10 cellular contexts compared by ENCODE assay signal in the genomic region with DNA sequence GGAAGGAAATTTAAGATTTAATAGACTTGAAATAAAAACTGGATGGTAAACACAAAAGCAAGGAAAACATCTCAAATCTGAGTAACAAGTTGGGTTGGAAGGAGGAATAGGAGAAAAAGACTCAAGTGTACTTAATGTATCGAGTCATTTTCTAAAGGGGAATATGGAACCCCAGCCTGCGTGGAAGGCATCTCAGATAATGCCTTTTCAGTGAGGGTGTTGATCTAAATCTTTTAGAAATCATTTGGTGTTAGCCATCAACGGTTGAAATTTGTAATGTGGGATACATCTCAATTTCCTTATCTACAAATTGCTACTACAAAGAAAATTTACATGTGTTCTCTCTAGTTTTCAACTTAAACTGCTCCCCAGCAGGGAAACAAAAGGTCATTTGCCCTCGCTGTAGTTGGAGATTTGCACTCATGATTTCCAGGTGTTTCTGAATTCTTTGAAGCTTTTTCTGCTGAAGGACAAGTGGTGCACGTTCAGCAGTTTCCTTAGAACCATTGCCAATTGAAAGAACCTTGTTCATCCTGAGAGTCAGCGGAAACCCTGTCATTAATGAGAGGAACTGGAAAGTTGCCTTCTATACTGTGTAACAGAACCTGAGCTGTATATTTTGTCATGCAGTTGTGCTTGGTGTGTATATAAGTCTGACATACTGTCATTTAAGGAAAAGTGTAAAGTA. TPM values are rescaled to one million over a fixed set of nuclear protein-coding genes. Genes with fewer than 3 reads are reported as not detected.
DNase-seq lines count a peak whose midpoint lies in the region; FAIRE-seq and TF ChIP-seq lines count a peak whose summit lies in the region.
"Had no signal": no experiment of that assay in that cellular context is flagged by ENCODE, and none has a peak within 500 bp of the region (broad histone marks: within the 10 kb centered on the region; RNA-seq: fewer than 3 reads in every experiment).

No MANE protein-coding gene starts in this region.

- H3K18ac ChIP-seq in mesendoderm (ENCODE audit: low read length), result no peak overlapping the region

- peaks cover 8% of the 10 kb centered on the region for H3K4me1 Mint-ChIP-seq in astrocyte (ENCODE audit: low read depth, unreplicated experiment)

- no peak overlapping the region for H2BK5ac ChIP-seq in mesendoderm (ENCODE audit: low read length)

- no peak overlapping the region for H3K23ac ChIP-seq in mesendoderm (ENCODE audit: low read length)

- no peak for FAIRE-seq in astrocyte (lab: Jason Lieb, UNC)

- POLR2A ChIA-PET in AG04450 (lab: Yijun Ruan, JAX), result interaction anchor here (0.7 to 1.3 kb wide), 3 partner anchors 21 to 47 kb away, joined by 3 read pairs; a partner anchor contains a TSS

- TF ChIP-seq POLR2A in stomach (IDR thresholded peaks at IDR 0.05), result no peak

- no peak overlapping the region for H4K8ac ChIP-seq in mesendoderm (ENCODE audit: low read depth, low read length)

- peak overlapping the region; percentile 22 for H3K56ac ChIP-seq in mesendoderm (ENCODE audit: low read length)

- TF ChIP-seq CTCF in AG04450 (IDR thresholded peaks at IDR 0.05; ENCODE audit: low read depth, low read length), result no peak
- TF ChIP-seq CTCF in HL-60 (IDR thresholded peaks at IDR 0.05; ENCODE audit: insufficient read depth, low read length), result no peak
- no peak for TF ChIP-seq CTCF in astrocyte (IDR thresholded peaks at IDR 0.05; ENCODE audit: insufficient read depth, low read depth, low read length)
- no peak for TF ChIP-seq CTCF in stomach (IDR thresholded peaks at IDR 0.05)

- peak overlapping the region; percentile 98 for H3K4me3 Mint-ChIP-seq in astrocyte (ENCODE audit: unreplicated experiment)

- H3K9me3 ChIP-seq in AG04450 (ENCODE audit: control insufficient read depth, insufficient read depth, low read length) (no peaks in the 10 kb centered on the region; the same call in 1 of the 2 replicates), astrocyte (ENCODE audit: insufficient read depth, low read depth, low read length) (no peaks in the 10 kb centered on the region), stomach (no peaks in the 10 kb centered on the region)

- H3K36me3 ChIP-seq in astrocyte (ENCODE audit: insufficient read depth, low read length) (peaks cover 51% of the 10 kb centered on the region), mesendoderm (ENCODE audit: control insufficient read depth, insufficient read depth, low read length) (peaks cover 22% of the 10 kb centered on the region), stomach (peaks cover 49 to 53% (median 51%) of the 10 kb centered on the region in 4 donors)

- H2AFZ ChIP-seq in astrocyte (ENCODE audit: low read depth, low read length), result no peak overlapping the region

- peaks cover 19% of the 10 kb centered on the region for H3K79me1 ChIP-seq in mesendoderm (ENCODE audit: low read length)

- WGBS in mesendoderm (ENCODE audit: extremely low coverage, insufficient coverage, low lambda C conversion rate), result no CpG with 5 or more reads among the region's 6 CpGs
- WGBS in stomach, 5 donors, result 16 to 23% (median 22%) methylated on average over 6 of the region's 6 CpGs

- H3K4ac ChIP-seq in mesendoderm (ENCODE audit: low read depth, low read length), result no peak overlapping the region

- DNase-seq in AG04450 (ENCODE audit: low read depth, low spot score) (no peak), HL-60 (ENCODE audit: low read depth in 1 of 2, low spot score in 1 of 2) (no peak), astrocyte (ENCODE audit: low read depth) (no peak), mesendoderm (no peak), HuH-7 (ENCODE audit: low spot score) (no peak), MV-4-11 (lab: John Stamatoyannopoulos, UW) (no peak), stomach (no peak), NCI-H526 (lab: John Stamatoyannopoulos, UW) (no peak)
- DNase-seq: HCEC 1CT, NCI-H2171 had no signal

- H3K4me3 ChIP-seq in AG04450 (ENCODE audit: low read depth, low read length) (peak overlapping the region; percentile 90), HL-60 (replicated peaks; ENCODE audit: insufficient read depth, low read length) (peak overlapping the region; percentile 79; the same call in 1 of the 2 replicates), astrocyte (ENCODE audit: insufficient read depth, low read depth, low read length) (peak overlapping the region; percentile 100), mesendoderm (ENCODE audit: low read length) (peak overlapping the region; percentile 30), stomach (peak overlapping the region in 2 of 4 donors; percentile 78 to 86)

- H3K9ac ChIP-seq in astrocyte (ENCODE audit: low read length) (peak overlapping the region; percentile 99), mesendoderm (ENCODE audit: low read length) (peak overlapping the region; percentile 64)

- H3K27ac ChIP-seq in AG04450 (ENCODE audit: low read depth, low read length) (no peak overlapping the region), HL-60 (replicated peaks) (peak overlapping the region; percentile 97), astrocyte (ENCODE audit: low read depth, low read length) (no peak overlapping the region), mesendoderm (ENCODE audit: low read depth, low read length) (no peak overlapping the region), stomach (peak overlapping the region in 1 of 5 donors; percentile 98)

- no peak overlapping the region for H4K5ac ChIP-seq in mesendoderm (ENCODE audit: low read length)

- H3K4me2 ChIP-seq in astrocyte (ENCODE audit: low read length) (peak overlapping the region; percentile 96), mesendoderm (ENCODE audit: low read length) (peak overlapping the region; percentile 60)

- H3K79me2 ChIP-seq in astrocyte (ENCODE audit: insufficient read depth, low read length) (peaks cover 70% of the 10 kb centered on the region), mesendoderm (ENCODE audit: control insufficient read depth, insufficient read depth, low read length) (peaks cover 50% of the 10 kb centered on the region)

- H3K9me3 Mint-ChIP-seq in astrocyte (ENCODE audit: unreplicated experiment), result no peaks in the 10 kb centered on the region

- no peak overlapping the region for H2BK120ac ChIP-seq in mesendoderm (ENCODE audit: low read depth, low read length)

- intact Hi-C loops in stomach (cut with DNase I; ENCODE audit: low total_unique reads), result no loop called here

- peak overlapping the region; percentile 72 for H3K27ac Mint-ChIP-seq in astrocyte (ENCODE audit: unreplicated experiment)

- CTCF ChIA-PET in AG04450 (lab: Charles Lee), result interaction anchor here (0.6 to 1.5 kb wide), 4 partner anchors 13 to 133 kb away, joined by 3 to 6 read pairs (median 4); no protein-coding TSS in a partner anchor

- H3K27me3 ChIP-seq in AG04450 (ENCODE audit: control insufficient read depth, insufficient read depth, low read length) (no peaks in the 10 kb centered on the region), HL-60 (ENCODE audit: insufficient read depth, poor library complexity, severe bottlenecking) (no peaks in the 10 kb centered on the region), astrocyte (ENCODE audit: insufficient read depth, low read length) (no peaks in the 10 kb centered on the region), mesendoderm (ENCODE audit: insufficient read depth, low read length, poor library complexity) (no peaks in the 10 kb centered on the region), stomach (no peaks in the 10 kb centered on the region)

- H3K36me3 Mint-ChIP-seq in astrocyte (ENCODE audit: low read depth, unreplicated experiment), result peaks cover 10% of the 10 kb centered on the region

- peaks cover 10% of the 10 kb centered on the region for H3K4me1 ChIP-seq in astrocyte (ENCODE audit: insufficient read depth, low read length)
- H3K4me1 ChIP-seq in mesendoderm (ENCODE audit: control insufficient read depth, low read depth, low read length), result peaks cover 4% of the 10 kb centered on the region
- peaks cover 20 to 63% (median 37%) of the 10 kb centered on the region in 4 donors for H3K4me1 ChIP-seq in stomach

- H4K20me1 ChIP-seq in astrocyte (ENCODE audit: insufficient read depth, low read length), result peaks cover 65% of the 10 kb centered on the region

- no peaks in the 10 kb centered on the region for H3K27me3 Mint-ChIP-seq in astrocyte (ENCODE audit: low read depth, unreplicated experiment)

- H2BK15ac ChIP-seq in mesendoderm (replicated peaks; ENCODE audit: low read depth), result no peak overlapping the region

- no peak overlapping the region for H2AK5ac ChIP-seq in mesendoderm (ENCODE audit: low read length)

- TF ChIP-seq EP300 in stomach (IDR thresholded peaks at IDR 0.05), result no peak

RNA-seq across cellular contexts. Expression of a gene that starts 2.2 kb away (rescaled TPM):
- polyA plus RNA-seq in AG04450 (2011; rRNA removed) (286 and 408 TPM in 2 replicates), stomach (100 to 1,000 TPM; 407 to 714 (median 486) TPM)
- polyA minus RNA-seq in AG04450 (2011; rRNA and poly(A)+ RNA removed), result 1,032 and 1,271 TPM in 2 replicates
- total RNA-seq in astrocyte (708 and 733 TPM in 2 replicates), stomach (100 to 1,000 TPM; 109 to 509 (median 431) TPM)
- polyA plus RNA-seq in mesendoderm (2013, experiment 1 of 2), result 605 TPM
- polyA plus RNA-seq in mesendoderm (2013, experiment 2 of 2), result 607 TPM

RNA-seq across cellular contexts. Expression of a gene that starts 12.6 kb away (rescaled TPM):
- polyA plus RNA-seq in AG04450 (2011; rRNA removed), result 71.4 and 92.8 TPM in 2 replicates
- 78.8 and 83.9 TPM in 2 replicates for polyA minus RNA-seq in AG04450 (2011; rRNA and poly(A)+ RNA removed)
- 159 and 190 TPM in 2 replicates for total RNA-seq in astrocyte
- polyA plus RNA-seq in mesendoderm (2013, experiment 1 of 2), result 289 TPM
- polyA plus RNA-seq in mesendoderm (2013, experiment 2 of 2), result 292 TPM
- total RNA-seq in stomach, result 100 to 1,000 TPM in 3 of 5 donors, 10 to 100 TPM in 2; 44.3 to 194 (median 105) TPM
- 100 to 1,000 TPM; 194 to 437 (median 306) TPM for polyA plus RNA-seq in stomach

RNA-seq across cellular contexts. Expression of a gene that starts 30.4 kb away (rescaled TPM):
- polyA plus RNA-seq in AG04450 (2011; rRNA removed), result not detected in 2 replicates
- polyA minus RNA-seq in AG04450 (2011; rRNA and poly(A)+ RNA removed), result not detected in 2 replicates
- not detected in 2 replicates for total RNA-seq in astrocyte
- 0.04 TPM for polyA plus RNA-seq in mesendoderm (2013, experiment 1 of 2)
- 0.06 TPM for polyA plus RNA-seq in mesendoderm (2013, experiment 2 of 2)
- not detected for total RNA-seq in stomach
- polyA plus RNA-seq in stomach, result 1 to 10 TPM in 1 of 3 donors, under 1 TPM in 2; 0.23 to 1.8 (median 0.25) TPM

RNA-seq across cellular contexts. Expression of a gene that starts 45.2 kb away (rescaled TPM):
- 35.7 and 46.1 TPM in 2 replicates for polyA plus RNA-seq in AG04450 (2011; rRNA removed)
- 52.1 and 64.6 TPM in 2 replicates for polyA minus RNA-seq in AG04450 (2011; rRNA and poly(A)+ RNA removed)
- total RNA-seq in astrocyte, result 11.1 and 13.1 TPM in 2 replicates
- polyA plus RNA-seq in mesendoderm (2013, experiment 1 of 2), result 2.0 TPM
- polyA plus RNA-seq in mesendoderm (2013, experiment 2 of 2), result 1.8 TPM
- 100 to 1,000 TPM in 1 of 5 donors, 10 to 100 TPM in 4; 13.2 to 279 (median 43.3) TPM for total RNA-seq in stomach
- 1 to 10 TPM; 5.4 to 9.8 (median 6.0) TPM for polyA plus RNA-seq in stomach

RNA-seq across cellular contexts. Expression of a gene that starts 47.0 kb away (rescaled TPM):
- polyA plus RNA-seq in AG04450 (2011; rRNA removed) (25.0 and 33.0 TPM in 2 replicates), stomach (10 to 100 TPM; 22.6 to 32.7 (median 27.4) TPM)
- 19.7 and 26.4 TPM in 2 replicates for polyA minus RNA-seq in AG04450 (2011; rRNA and poly(A)+ RNA removed)
- total RNA-seq in astrocyte (40.4 and 51.1 TPM in 2 replicates), stomach (10 to 100 TPM in 4 of 5 donors, not detected in 1; 24.0 to 36.5 (median 32.0) TPM)
- polyA plus RNA-seq in mesendoderm (2013, experiment 1 of 2), result 37.4 TPM
- polyA plus RNA-seq in mesendoderm (2013, experiment 2 of 2), result 37.2 TPM
